ENCODE assay signal across 1 cellular context in genomic region chr13:80339841-80340642, GRCh38.
A peak's percentile ranks its signal among the peaks of the same experiment; 100 is the strongest.
TF ChIP-seq lines count a peak whose summit lies in the region.

No MANE protein-coding gene starts in this region.

TF ChIP-seq in HepG2, 621 proteins besides CTCF, POLR2A, EP300 and RAD21 (continued from another document):
- TF ChIP-seq HIC2 (CRISPR knock-in tag; IDR thresholded peaks at IDR 0.05; ENCODE audit: low read depth) = no peak
- peak; percentile 42; the same call in 1 of the 2 replicates for TF ChIP-seq RFXAP (CRISPR knock-in tag; IDR thresholded peaks at IDR 0.05; ENCODE audit: borderline replicate concordance)
